17 cellular contexts compared by ENCODE assay signal in genomic region chrX:148290937-148291336, GRCh38.
"Had no signal": no experiment of that assay in that cellular context is flagged by ENCODE, and none has a peak within 500 bp of the region (broad histone marks: within the 10 kb centered on the region; RNA-seq: fewer than 3 reads in every experiment).

No MANE protein-coding gene starts in this region.

- H3K36me3 Mint-ChIP-seq: natural killer cell had no signal

- H3K36me3 ChIP-seq: esophagus squamous epithelium, gastroesophageal sphincter, stomach, thoracic aorta, transverse colon had no signal

- DNase-seq: cortex of kidney; effector memory CD4-positive, alpha-beta T cell; esophagus squamous epithelium; foreskin fibroblast; natural killer cell; posterior cingulate gyrus; stimulated activated CD4-positive, alpha-beta T cell treated with anti-CD3 and anti-CD28 coated beads, Interleukin-2, amount 100 ng/mL, for 24 hours; stimulated activated CD4-positive, alpha-beta T cell treated with anti-CD3 and anti-CD28 coated beads, Interleukin-4, amount 100 ng/mL, for 4 hours; stimulated activated naive CD4-positive, alpha-beta T cell; stomach; substantia nigra; transverse colon had no signal

- H3K4me1 Mint-ChIP-seq: natural killer cell, neural crest cell had no signal

- H3K9me3 ChIP-seq: esophagus squamous epithelium, gastroesophageal sphincter, stomach, thoracic aorta, transverse colon had no signal

- ATAC-seq: gastroesophageal sphincter, natural killer cell, sciatic nerve had no signal

- H3K27ac ChIP-seq: esophagus squamous epithelium, gastroesophageal sphincter, hepatocyte, stomach, thoracic aorta, transverse colon had no signal

- H3K27ac Mint-ChIP-seq: natural killer cell had no signal

- H3K4me3 ChIP-seq: esophagus squamous epithelium, gastroesophageal sphincter, hepatocyte, stomach, thoracic aorta, transverse colon had no signal

- H3K4me1 ChIP-seq: esophagus squamous epithelium, gastroesophageal sphincter, stomach, transverse colon had no signal

- H3K4me3 Mint-ChIP-seq: natural killer cell, neural crest cell had no signal

- H3K27me3 ChIP-seq: esophagus squamous epithelium, gastroesophageal sphincter, hepatocyte, stomach, transverse colon had no signal
